ENCODE assay signal across 39 cellular contexts in the genomic region with DNA sequence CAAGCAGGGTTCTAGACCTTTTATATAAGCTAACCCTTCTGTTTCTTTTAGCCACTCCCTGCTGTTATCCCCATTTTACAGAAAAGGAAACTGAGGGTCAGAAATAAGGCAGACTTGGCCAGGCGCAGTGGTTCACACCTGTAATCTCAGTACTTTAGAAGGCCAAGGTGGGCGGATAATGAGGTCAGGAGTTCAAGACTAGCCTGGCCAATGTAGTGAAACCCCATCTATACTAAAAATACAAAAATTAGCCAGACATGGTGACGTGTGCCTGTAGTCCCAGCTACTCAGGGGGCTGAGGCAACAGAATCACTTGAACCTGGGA. TPM values are rescaled to one million over a fixed set of nuclear protein-coding genes. Genes with fewer than 3 reads are reported as not detected.
"Had no signal": no experiment of that assay in that cellular context is flagged by ENCODE, and none has a peak within 500 bp of the region (broad histone marks: within the 10 kb centered on the region; RNA-seq: fewer than 3 reads in every experiment).

No MANE protein-coding gene starts in this region.

- FAIRE-seq: astrocyte, TTC549 had no signal

- DNase-seq: activated B cell treated with CpG ODN at 0.5 μM for 24 hours; activated CD4-positive, alpha-beta memory T cell treated with anti-CD3 and anti-CD28 coated beads for 36 hours; activated CD4-positive, alpha-beta T cell treated with anti-CD3 and anti-CD28 coated beads for 4 hours; activated CD4-positive, alpha-beta T cell treated with anti-CD3 and anti-CD28 coated beads, Interleukin-2, amount 10 ng/mL, durations not matched to agents 24 days and 14 days; activated CD4-positive, alpha-beta T cell treated with anti-CD3 and anti-CD28 coated beads, Interleukin-2, amount 50 U/mL, for 1 hour; activated CD4-positive, alpha-beta T cell treated with anti-CD3 and anti-CD28 coated beads, Interleukin-2, amount 50 U/mL, for 4 hours; activated CD4-positive, CD25-positive, alpha-beta regulatory T cell treated with anti-CD3 and anti-CD28 coated beads, Interleukin-2, amount 50 U/mL, for 72 hours; activated CD8-positive, alpha-beta memory T cell treated with anti-CD3 and anti-CD28 coated beads, Interleukin-2, amount 50 U/mL, for 4 hours; activated effector memory CD4-positive, alpha-beta T cell treated with anti-CD3 and anti-CD28 coated beads, Interleukin-2, amount 50 U/mL, for 16 hours; activated gamma-delta T cell treated with Interleukin-2 at 50 U/mL for 16 hours; activated naive CD4-positive, alpha-beta T cell; activated naive CD4-positive, alpha-beta T cell treated with anti-CD3 and anti-CD28 coated beads for 36 hours; activated naive CD4-positive, alpha-beta T cell treated with anti-CD3 and anti-CD28 coated beads, Interleukin-2, amount 50 U/mL, for 16 hours; activated naive CD8-positive, alpha-beta T cell treated with anti-CD3 and anti-CD28 coated beads for 36 hours; activated T-cell treated with anti-CD3 and anti-CD28 coated beads for 4 hours; activated T-cell treated with anti-CD3 and anti-CD28 coated beads, Interleukin-2, amount 50 U/mL, for 1 hour; activated T-cell treated with anti-CD3 and anti-CD28 coated beads, Interleukin-2, amount 50 U/mL, for 4 hours; activated T-cell treated with anti-CD3 and anti-CD28 coated beads, Interleukin-2, amount 50 U/mL, for 72 hours; adrenal gland; amniotic stem cell; aorta; body of pancreas; brain microvascular endothelial cell; central memory CD4-positive, alpha-beta T cell; T-helper 1 cell; T-helper 2 cell; T-helper 9 cell had no signal

- H3K27me3 ChIP-seq: adrenal gland, body of pancreas, brain microvascular endothelial cell, breast epithelium had no signal

- H3K4me3 ChIP-seq: adrenal gland, body of pancreas, breast epithelium had no signal

- H3K9me3 ChIP-seq: body of pancreas had no signal

- H3K4me1 Mint-ChIP-seq: activated CD4-positive, alpha-beta T cell treated with anti-CD3 and anti-CD28 coated beads, Interleukin-2, amount 10 ng/mL, durations not matched to agents 24 days and 14 days; activated naive CD8-positive, alpha-beta T cell treated with anti-CD3 and anti-CD28 coated beads for 36 hours; activated T-helper 17 cell treated with anti-CD3 and anti-CD28 coated beads, Interleukin-2, amount 50 U/mL, for 72 hours had no signal

- H3K36me3 ChIP-seq: adrenal gland, brain microvascular endothelial cell, breast epithelium had no signal

- H3K27ac ChIP-seq: adrenal gland, body of pancreas, brain microvascular endothelial cell, breast epithelium, VCaP had no signal

- H3K27me3 Mint-ChIP-seq: activated CD4-positive, alpha-beta memory T cell treated with anti-CD3 and anti-CD28 coated beads for 36 hours; activated naive CD8-positive, alpha-beta T cell treated with anti-CD3 and anti-CD28 coated beads for 36 hours had no signal

- H3K4me1 ChIP-seq: adrenal gland, body of pancreas, breast epithelium had no signal

- H3K36me3 Mint-ChIP-seq: activated naive CD8-positive, alpha-beta T cell treated with anti-CD3 and anti-CD28 coated beads for 36 hours had no signal

- H3K4me3 Mint-ChIP-seq: activated B cell treated with CpG ODN at 0.5 μM for 24 hours; activated CD4-positive, alpha-beta memory T cell treated with anti-CD3 and anti-CD28 coated beads for 36 hours; activated CD4-positive, alpha-beta T cell treated with anti-CD3 and anti-CD28 coated beads, Interleukin-2, amount 10 ng/mL, durations not matched to agents 24 days and 14 days; activated naive CD4-positive, alpha-beta T cell treated with anti-CD3 and anti-CD28 coated beads for 36 hours; activated naive CD8-positive, alpha-beta T cell treated with anti-CD3 and anti-CD28 coated beads for 36 hours; activated T-cell treated with anti-CD3 and anti-CD28 coated beads, Interleukin-2, amount 50 U/mL, for 4 hours; activated T-cell treated with anti-CD3 and anti-CD28 coated beads, Interleukin-2, amount 50 U/mL, for 72 hours; activated T-helper 1 cell treated with anti-CD3 and anti-CD28 coated beads, Interleukin-12 subunit alpha, Interleukin-12 subunit beta, Interleukin-2, Interleukin-4 antibody, amounts not matched to agents 30 ng/mL and 10 ng/mL and 1 ng/mL, durations not matched to agents 14 hours and 24 hours and 36 hours; activated T-helper 17 cell treated with anti-CD3 and anti-CD28 coated beads, Interleukin-2, amount 50 U/mL, for 72 hours; T-helper 1 cell treated with Interleukin-12 subunit alpha and Interleukin-12 subunit beta and Interleukin-4 antibody, amounts not matched to agents 30 μg/mL and 1 μg/mL, for 36 hours; T-helper 2 cell treated with Interferon-gamma antibody and Interleukin-4, amounts not matched to agents 5 μg/mL and 100 μg/mL, for 36 hours had no signal

- ATAC-seq: activated naive CD4-positive, alpha-beta T cell treated with anti-CD3 and anti-CD28 coated beads, Interleukin-2, amount 50 U/mL, for 72 hours; activated T-cell treated with anti-CD3 and anti-CD28 coated beads, Interleukin-2, amount 50 U/mL, for 4 hours; activated T-cell treated with anti-CD3 and anti-CD28 coated beads, Interleukin-2, amount 50 U/mL, for 72 hours; activated T-helper 17 cell treated with anti-CD3 and anti-CD28 coated beads, Interleukin-2, amount 50 U/mL, for 72 hours; body of pancreas had no signal

- H3K27ac Mint-ChIP-seq: activated B cell treated with CpG ODN at 0.5 μM for 24 hours; activated CD4-positive, alpha-beta memory T cell treated with anti-CD3 and anti-CD28 coated beads for 36 hours; activated CD4-positive, alpha-beta T cell treated with anti-CD3 and anti-CD28 coated beads, Interleukin-2, amount 10 ng/mL, durations not matched to agents 24 days and 14 days; activated naive CD4-positive, alpha-beta T cell treated with anti-CD3 and anti-CD28 coated beads for 36 hours; activated naive CD4-positive, alpha-beta T cell treated with anti-CD3 and anti-CD28 coated beads, Interleukin-2, amount 50 U/mL, for 72 hours; activated naive CD8-positive, alpha-beta T cell treated with anti-CD3 and anti-CD28 coated beads for 36 hours; activated T-cell treated with anti-CD3 and anti-CD28 coated beads, Interleukin-2, amount 50 U/mL, for 72 hours; activated T-helper 1 cell treated with anti-CD3 and anti-CD28 coated beads, Interleukin-12 subunit alpha, Interleukin-12 subunit beta, Interleukin-2, Interleukin-4 antibody, amounts not matched to agents 30 ng/mL and 10 ng/mL and 1 ng/mL, durations not matched to agents 14 hours and 24 hours and 36 hours; activated T-helper 17 cell treated with anti-CD3 and anti-CD28 coated beads, Interleukin-2, amount 50 U/mL, for 72 hours; T-helper 1 cell treated with Interleukin-12 subunit alpha and Interleukin-12 subunit beta and Interleukin-4 antibody, amounts not matched to agents 30 μg/mL and 1 μg/mL, for 36 hours; T-helper 2 cell treated with Interferon-gamma antibody and Interleukin-4, amounts not matched to agents 5 μg/mL and 100 μg/mL, for 36 hours had no signal

RNA-seq across cellular contexts. Expression of a gene that starts 14.3 kb away (rescaled TPM):
- total RNA-seq: activated CD8-positive, alpha-beta memory T cell treated with anti-CD3 and anti-CD28 coated beads for 36 hours; astrocyte; body of pancreas; cardiac septum; cerebellum had no signal
- polyA plus RNA-seq: aorta had no signal

RNA-seq across cellular contexts. Expression of a gene that starts 42.5 kb away (rescaled TPM):
- total RNA-seq: activated B cell treated with CpG ODN at 0.5 μM for 24 hours; activated CD4-positive, alpha-beta memory T cell treated with anti-CD3 and anti-CD28 coated beads for 36 hours; activated CD8-positive, alpha-beta memory T cell treated with anti-CD3 and anti-CD28 coated beads for 36 hours; activated T-cell treated with anti-CD3 and anti-CD28 coated beads, Interleukin-2, amount 50 U/mL, for 4 hours; activated T-helper 1 cell treated with anti-CD3 and anti-CD28 coated beads, Interleukin-12 subunit alpha, Interleukin-12 subunit beta, Interleukin-2, Interleukin-4 antibody, amounts not matched to agents 30 ng/mL and 10 ng/mL and 1 ng/mL, durations not matched to agents 14 hours and 24 hours and 36 hours; body of pancreas; cerebellum had no signal
